In genomic region chr19:56976995-56977906, GRCh38 we compare ENCODE assay signal across 1 cellular context.
A peak's percentile ranks its signal among the peaks of the same experiment; 100 is the strongest.
TF ChIP-seq lines count a peak whose summit lies in the region.

No MANE protein-coding gene starts in this region.

TF ChIP-seq in HepG2, 621 proteins besides CTCF, POLR2A, EP300 and RAD21 (continued from another document):
- TF ChIP-seq ZNF639 (CRISPR knock-in tag; conservative IDR thresholded peaks at IDR 0.05) = no peak
- no peak for TF ChIP-seq SAFB2 (CRISPR knock-in tag; IDR thresholded peaks at IDR 0.05; ENCODE audit: borderline replicate concordance, low read depth)
- no peak for TF ChIP-seq ZNF746 (CRISPR knock-in tag; IDR thresholded peaks at IDR 0.05)
- TF ChIP-seq E2F1 (CRISPR knock-in tag; IDR thresholded peaks at IDR 0.05) = no peak
- no peak for TF ChIP-seq RFXAP (CRISPR knock-in tag; IDR thresholded peaks at IDR 0.05; ENCODE audit: borderline replicate concordance)
- TF ChIP-seq HNRNPUL1 (IDR thresholded peaks at IDR 0.05; ENCODE audit: low read depth, low read length) = no peak
- TF ChIP-seq NFE2L2 (IDR thresholded peaks at IDR 0.05; ENCODE audit: low read length) = peak; percentile 50; the same call in 1 of the 2 replicates
- no peak for TF ChIP-seq NBN (conservative IDR thresholded peaks at IDR 0.05)
- TF ChIP-seq ZNF720 (CRISPR knock-in tag; IDR thresholded peaks at IDR 0.05) = no peak
- peak; percentile 23; the same call in 1 of the 2 replicates for TF ChIP-seq ZNF441 (CRISPR knock-in tag; IDR thresholded peaks at IDR 0.05; ENCODE audit: borderline replicate concordance)
- no peak for TF ChIP-seq ZNF546 (CRISPR knock-in tag; conservative IDR thresholded peaks at IDR 0.05)
- TF ChIP-seq RFX3 (CRISPR knock-in tag; IDR thresholded peaks at IDR 0.05) = no peak
- no peak for TF ChIP-seq ASH2L (IDR thresholded peaks at IDR 0.05; ENCODE audit: insufficient read length, low read depth, low read length)
- peak; percentile 86 for TF ChIP-seq PPARG (CRISPR knock-in tag; conservative IDR thresholded peaks at IDR 0.05)
- 0 out of 2 replicates have a peak, but pooled peaks have one; percentile 25 for TF ChIP-seq KIAA2018 (CRISPR knock-in tag; IDR thresholded peaks at IDR 0.05; ENCODE audit: borderline replicate concordance)
- TF ChIP-seq, protein P1, sequence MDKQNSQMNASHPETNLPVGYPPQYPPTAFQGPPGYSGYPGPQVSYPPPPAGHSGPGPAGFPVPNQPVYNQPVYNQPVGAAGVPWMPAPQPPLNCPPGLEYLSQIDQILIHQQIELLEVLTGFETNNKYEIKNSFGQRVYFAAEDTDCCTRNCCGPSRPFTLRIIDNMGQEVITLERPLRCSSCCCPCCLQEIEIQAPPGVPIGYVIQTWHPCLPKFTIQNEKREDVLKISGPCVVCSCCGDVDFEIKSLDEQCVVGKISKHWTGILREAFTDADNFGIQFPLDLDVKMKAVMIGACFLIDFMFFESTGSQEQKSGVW (CRISPR knock-in tag; IDR thresholded peaks at IDR 0.05; ENCODE audit: borderline replicate concordance) = no peak
- TF ChIP-seq DNMT3B (CRISPR knock-in tag; conservative IDR thresholded peaks at IDR 0.05) = no peak
- peak; percentile 79; the same call in 1 of the 2 replicates for TF ChIP-seq MEF2D (CRISPR knock-in tag; IDR thresholded peaks at IDR 0.05)
- no peak for TF ChIP-seq ZNF142 (CRISPR knock-in tag; IDR thresholded peaks at IDR 0.05)
- no peak for TF ChIP-seq ETV6 (CRISPR knock-in tag; conservative IDR thresholded peaks at IDR 0.05)
- TF ChIP-seq, protein P2, sequence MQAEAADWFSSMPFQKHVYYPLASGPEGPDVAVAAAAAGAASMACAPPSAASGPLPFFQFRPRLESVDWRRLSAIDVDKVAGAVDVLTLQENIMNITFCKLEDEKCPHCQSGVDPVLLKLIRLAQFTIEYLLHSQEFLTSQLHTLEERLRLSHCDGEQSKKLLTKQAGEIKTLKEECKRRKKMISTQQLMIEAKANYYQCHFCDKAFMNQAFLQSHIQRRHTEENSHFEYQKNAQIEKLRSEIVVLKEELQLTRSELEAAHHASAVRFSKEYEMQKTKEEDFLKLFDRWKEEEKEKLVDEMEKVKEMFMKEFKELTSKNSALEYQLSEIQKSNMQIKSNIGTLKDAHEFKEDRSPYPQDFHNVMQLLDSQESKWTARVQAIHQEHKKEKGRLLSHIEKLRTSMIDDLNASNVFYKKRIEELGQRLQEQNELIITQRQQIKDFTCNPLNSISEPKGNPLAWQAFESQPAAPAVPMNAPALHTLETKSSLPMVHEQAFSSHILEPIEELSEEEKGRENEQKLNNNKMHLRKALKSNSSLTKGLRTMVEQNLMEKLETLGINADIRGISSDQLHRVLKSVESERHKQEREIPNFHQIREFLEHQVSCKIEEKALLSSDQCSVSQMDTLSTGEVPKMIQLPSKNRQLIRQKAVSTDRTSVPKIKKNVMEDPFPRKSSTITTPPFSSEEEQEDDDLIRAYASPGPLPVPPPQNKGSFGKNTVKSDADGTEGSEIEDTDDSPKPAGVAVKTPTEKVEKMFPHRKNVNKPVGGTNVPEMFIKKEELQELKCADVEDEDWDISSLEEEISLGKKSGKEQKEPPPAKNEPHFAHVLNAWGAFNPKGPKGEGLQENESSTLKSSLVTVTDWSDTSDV (CRISPR knock-in tag; IDR thresholded peaks at IDR 0.05) = no peak
- TF ChIP-seq TSC22D2 (CRISPR knock-in tag; IDR thresholded peaks at IDR 0.05; ENCODE audit: borderline replicate concordance) = no peak
- TF ChIP-seq ZNF674 (CRISPR knock-in tag; IDR thresholded peaks at IDR 0.05; ENCODE audit: low read depth) = no peak
- no peak for TF ChIP-seq ZNF772 (CRISPR knock-in tag; IDR thresholded peaks at IDR 0.05)
- no peak for TF ChIP-seq PBX2 (CRISPR knock-in tag; IDR thresholded peaks at IDR 0.05)
- TF ChIP-seq FOXA3 (CRISPR knock-in tag; IDR thresholded peaks at IDR 0.05) = peak; percentile 52; the same call in 1 of the 2 replicates
- TF ChIP-seq, protein P3, sequence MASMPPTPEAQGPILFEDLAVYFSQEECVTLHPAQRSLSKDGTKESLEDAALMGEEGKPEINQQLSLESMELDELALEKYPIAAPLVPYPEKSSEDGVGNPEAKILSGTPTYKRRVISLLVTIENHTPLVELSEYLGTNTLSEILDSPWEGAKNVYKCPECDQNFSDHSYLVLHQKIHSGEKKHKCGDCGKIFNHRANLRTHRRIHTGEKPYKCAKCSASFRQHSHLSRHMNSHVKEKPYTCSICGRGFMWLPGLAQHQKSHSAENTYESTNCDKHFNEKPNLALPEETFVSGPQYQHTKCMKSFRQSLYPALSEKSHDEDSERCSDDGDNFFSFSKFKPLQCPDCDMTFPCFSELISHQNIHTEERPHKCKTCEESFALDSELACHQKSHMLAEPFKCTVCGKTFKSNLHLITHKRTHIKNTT (CRISPR knock-in tag; IDR thresholded peaks at IDR 0.05) = no peak
- no peak for TF ChIP-seq HNRNPL (IDR thresholded peaks at IDR 0.05; ENCODE audit: low read depth, low read length)
